14 cellular contexts compared by ENCODE assay signal in the genomic region with DNA sequence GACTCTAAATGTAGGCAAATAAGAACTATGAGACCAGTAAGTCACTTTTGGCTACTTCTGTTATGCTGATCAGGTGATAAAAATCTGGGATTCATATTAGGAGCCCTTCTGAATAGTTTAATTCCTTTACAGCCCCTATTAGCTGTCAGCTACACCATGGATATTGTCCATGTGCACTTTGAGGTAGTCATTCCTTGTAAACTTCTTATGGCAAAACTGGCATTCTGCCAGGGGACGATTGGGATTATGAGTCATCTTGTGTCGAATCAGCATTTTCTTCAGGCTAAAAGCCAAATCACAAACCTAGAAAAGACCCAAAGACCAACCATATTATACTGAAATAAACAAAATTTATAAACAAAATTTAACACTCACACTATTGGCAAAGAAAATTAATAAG.
A peak's percentile ranks its signal among the peaks of the same experiment; 100 is the strongest.
DNase-seq lines count a peak whose midpoint lies in the region; ATAC-seq and TF ChIP-seq lines count a peak whose summit lies in the region.
"Had no signal": no experiment of that assay in that cellular context is flagged by ENCODE, and none has a peak within 500 bp of the region (broad histone marks: within the 10 kb centered on the region; RNA-seq: fewer than 3 reads in every experiment).

No MANE protein-coding gene starts in this region.

- no TSS peak for BruUV-seq in PC-9 (replicated peaks; lab: Mats Ljungman, UMichigan)

- H3K4me1 ChIP-seq in HAP-1: peaks cover 3% of the 10 kb centered on the region; the same call in 1 of the 2 replicates
- no peaks in the 10 kb centered on the region for H3K4me1 ChIP-seq in PC-9 (replicated peaks; ENCODE audit: insufficient read depth)

- H3K27me3 ChIP-seq in HAP-1 (ENCODE audit: low read depth) (no peaks in the 10 kb centered on the region), PC-9 (ENCODE audit: insufficient read depth, low read depth) (no peaks in the 10 kb centered on the region)
- H3K27me3 ChIP-seq: heart right ventricle had no signal

- H3K9me3 ChIP-seq in HAP-1 (no peaks in the 10 kb centered on the region), PC-9 (ENCODE audit: insufficient read depth, low read depth) (no peaks in the 10 kb centered on the region)
- H3K9me3 ChIP-seq: heart right ventricle had no signal

- CTCF ChIA-PET in PC-9 (lab: Charles Lee): no interaction called here

- no peak overlapping the region for H3K4me2 ChIP-seq in PC-9

- H3K36me3 ChIP-seq in HAP-1 (replicated peaks) (no peaks in the 10 kb centered on the region), PC-9 (ENCODE audit: low read depth) (no peaks in the 10 kb centered on the region)
- H3K36me3 ChIP-seq: heart right ventricle had no signal

- H2AFZ ChIP-seq in PC-9: no peak overlapping the region

- DNase-seq in HAP-1 (ENCODE audit: low spot score in 2 of 2) (peak; percentile 27 to 52), RPMI7951 (ENCODE audit: low read depth) (peak; percentile 81), epithelial cell of prostate (ENCODE audit: low read depth, low spot score) (peak; percentile 16), retinal pigment epithelial cell (ENCODE audit: low read depth) (peak; percentile 90), NCI-H510A treated with DMSO at 0.1 percent for 48 hours (lab: John Stamatoyannopoulos, UW) (no peak), left lobe of liver (ENCODE audit: low spot score) (no peak), PC-9 (no peak)
- DNase-seq in activated CD4-positive, alpha-beta T cell treated with anti-CD3 and anti-CD28 coated beads, Interleukin-2, amount 50 U/mL, for 1 hour: no peak
- DNase-seq: activated CD8-positive, alpha-beta memory T cell treated with anti-CD3 and anti-CD28 coated beads, Interleukin-2, amount 50 U/mL, for 4 hours; DND-41; heart right ventricle; midbrain; NCI-H1105 treated with DMSO at 0.1 percent for 48 hours; stimulated activated naive CD4-positive, alpha-beta T cell had no signal

- no peaks in the 10 kb centered on the region for H3K79me2 ChIP-seq in PC-9 (ENCODE audit: low read depth)

- no peak for ATAC-seq in left lobe of liver
- ATAC-seq: heart right ventricle had no signal

- H4K20me1 ChIP-seq in PC-9 (ENCODE audit: insufficient read depth): no peaks in the 10 kb centered on the region

- TF ChIP-seq CTCF in retinal pigment epithelial cell (conservative IDR thresholded peaks at IDR 0.05; ENCODE audit: low read depth, low read length) (no peak), PC-9 (conservative IDR thresholded peaks at IDR 0.05) (no peak)

- POLR2A ChIA-PET in PC-9 (lab: Charles Lee; ENCODE audit: unreplicated experiment): no interaction called here

- in situ Hi-C loops in HAP-1 (cut with MboI; ENCODE audit: low sequenced_read_pairs): no loop called here

- H3K4me3 ChIP-seq in HAP-1 (no peak overlapping the region), retinal pigment epithelial cell (ENCODE audit: low read length) (no peak overlapping the region), PC-9 (no peak overlapping the region)
- H3K4me3 ChIP-seq: heart right ventricle had no signal

- intact Hi-C loops in PC-9 (cut with micrococcal nuclease; ENCODE audit: unreplicated experiment): no loop called here

- no peaks in the 10 kb centered on the region for H3F3A ChIP-seq in PC-9 (ENCODE audit: insufficient read depth, low read depth)

- H3K27ac ChIP-seq in epithelial cell of prostate: no peak overlapping the region
- no peak overlapping the region for H3K27ac ChIP-seq in PC-9
- H3K27ac ChIP-seq: heart right ventricle had no signal

- no peaks in the 10 kb centered on the region for H3K9me2 ChIP-seq in PC-9 (ENCODE audit: insufficient read depth)

Comparison
In these comparisons a context has a peak if more than half of its experiments do, and no peak if none do; other contexts are left out.
1. DNase-seq: peak in HAP-1 (2 of 2), RPMI7951 (single experiment), epithelial cell of prostate (single experiment) and retinal pigment epithelial cell (single experiment); none in activated CD4-positive, alpha-beta T cell treated with anti-CD3 and anti-CD28 coated beads, Interleukin-2, amount 50 U/mL, for 1 hour (single experiment), NCI-H510A treated with DMSO at 0.1 percent for 48 hours (single experiment), left lobe of liver (single experiment) and PC-9 (0 of 2).